8 cellular contexts compared by ENCODE assay signal in the genomic region with DNA sequence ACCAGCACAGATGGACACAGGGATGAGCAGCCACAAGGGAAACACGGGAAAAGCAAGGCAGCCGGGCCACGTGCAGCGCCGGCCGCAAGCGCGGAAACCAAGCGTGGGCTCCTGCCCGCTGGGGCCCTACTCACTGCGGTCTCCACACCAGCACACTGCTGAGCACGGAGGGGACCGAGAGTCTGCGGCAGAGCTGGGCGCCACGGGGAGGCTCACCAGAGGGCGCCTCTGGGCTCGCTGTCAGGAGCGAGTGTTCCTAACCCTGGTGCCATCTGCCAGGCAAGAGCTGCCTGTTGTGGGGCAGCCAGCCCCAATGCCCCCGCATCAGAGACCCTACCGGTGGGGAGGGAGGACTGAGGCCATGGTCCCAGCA. TPM values are rescaled to one million over a fixed set of nuclear protein-coding genes. Genes with fewer than 3 reads are reported as not detected.
DNase-seq lines count a peak whose midpoint lies in the region; ATAC-seq, FAIRE-seq and TF ChIP-seq lines count a peak whose summit lies in the region.

No MANE protein-coding gene starts in this region.

- peak; percentile 34 for DNase-seq in SIG-M5 treated with dmso at 0.1 percent for 504 hours (lab: John Stamatoyannopoulos, UW; ENCODE audit: unreplicated experiment)
- no peak for DNase-seq in SIG-M5 (lab: John Stamatoyannopoulos, UW)
- DNase-seq in HT-29 (ENCODE audit: low spot score), result peak; percentile 29
- DNase-seq in activated CD4-positive, CD25-positive, alpha-beta regulatory T cell treated with anti-CD3 and anti-CD28 coated beads, Interleukin-2, amount 50 U/mL, for 16 hours (ENCODE audit: low read depth, low spot score), result peak; percentile 36
- peak; percentile 59 for DNase-seq in bronchial epithelial cell (ENCODE audit: low read depth)
- DNase-seq in right lobe of liver, result peak in 1 of 3 donors; percentile 54
- peak; percentile 59 to 80 (median 69) for DNase-seq in stimulated activated CD4-positive, alpha-beta T cell treated with anti-CD3 and anti-CD28 coated beads, TNF-alpha, amount 100 ng/mL, for 24 hours (ENCODE audit: low read depth in 3 of 3)
- no peak for DNase-seq in NCI-H1417 (lab: John Stamatoyannopoulos, UW)

- no CpG with 5 or more reads among the region's 21 CpGs for WGBS in right lobe of liver (ENCODE audit: insufficient coverage, low coverage, low lambda C conversion rate, missing lambda C conversion rate)

- FAIRE-seq in bronchial epithelial cell (lab: Jason Lieb, UNC), result no peak

- peak; percentile 90 for TF ChIP-seq CTCF in bronchial epithelial cell (IDR thresholded peaks at IDR 0.05; ENCODE audit: insufficient read depth, low read length, severe bottlenecking)
- TF ChIP-seq CTCF in right lobe of liver (IDR thresholded peaks at IDR 0.05), result peak; percentile 22 to 34 (median 30)

- TF ChIP-seq POLR2A in right lobe of liver (IDR thresholded peaks at IDR 0.05), result no peak

- no peaks in the 10 kb centered on the region for H3K27me3 ChIP-seq in bronchial epithelial cell (ENCODE audit: control insufficient read depth, insufficient read depth, low read length)
- no peaks in the 10 kb centered on the region for H3K27me3 ChIP-seq in right lobe of liver

- peaks cover 37% of the 10 kb centered on the region for H3K36me3 ChIP-seq in bronchial epithelial cell (ENCODE audit: control insufficient read depth, insufficient read depth, low read length)
- H3K36me3 ChIP-seq in right lobe of liver, result peaks cover 0 to 15% (median 5%) of the 10 kb centered on the region in 4 donors

- ATAC-seq in right lobe of liver, result peak; percentile 24 to 58 (median 48)

- peak overlapping the region in 2 of 3 donors; percentile 37 to 58 for H3K27ac ChIP-seq in right lobe of liver

- H3K4me3 ChIP-seq in bronchial epithelial cell (ENCODE audit: low read depth, low read length) (peak overlapping the region; percentile 16), right lobe of liver (no peak overlapping the region)

- H3K4me1 ChIP-seq in right lobe of liver, result peaks cover 0 to 37% (median 8%) of the 10 kb centered on the region in 4 donors

- H3K9me3 ChIP-seq in right lobe of liver, result no peaks in the 10 kb centered on the region

- intact Hi-C loops in right lobe of liver (cut with DNase I), result no loop called here

RNA-seq across cellular contexts. Expression of gene MPND, which starts 26.5 kb away (rescaled TPM):
- total RNA-seq in HT-29 (2014; rRNA removed; shearing (Covaris generic)), result 9.4 and 18.6 TPM in 2 replicates
- 3.7 and 6.4 TPM in 2 replicates for total RNA-seq in bronchial epithelial cell
- total RNA-seq in right lobe of liver, result 10 to 100 TPM in 5 of 6 experiments, 1 to 10 TPM in 1; 6.4 to 21.7 (median 19.6) TPM

RNA-seq across cellular contexts. Expression of gene SH3GL1, which starts 30.5 kb away (rescaled TPM):
- total RNA-seq in HT-29 (2014; rRNA removed; shearing (Covaris generic)), result 43.5 and 55.5 TPM in 2 replicates
- 23.4 and 55.3 TPM in 2 replicates for total RNA-seq in bronchial epithelial cell
- 10 to 100 TPM; 22.6 to 47.7 (median 25.2) TPM for total RNA-seq in right lobe of liver

RNA-seq across cellular contexts. Expression of gene STAP2, which starts 31.2 kb away (rescaled TPM):
- 69.6 and 74.4 TPM in 2 replicates for total RNA-seq in HT-29 (2014; rRNA removed; shearing (Covaris generic))
- total RNA-seq in bronchial epithelial cell, result 83.2 and 132 TPM in 2 replicates
- 10 to 100 TPM; 21.4 to 51.5 (median 43.0) TPM for total RNA-seq in right lobe of liver

RNA-seq across cellular contexts. Expression of gene CHAF1A, which starts 32.6 kb away (rescaled TPM):
- 49.7 and 63.7 TPM in 2 replicates for total RNA-seq in HT-29 (2014; rRNA removed; shearing (Covaris generic))
- total RNA-seq in bronchial epithelial cell, result 3.7 and 7.9 TPM in 2 replicates
- total RNA-seq in right lobe of liver, result 1 to 10 TPM; 3.1 to 9.2 (median 3.5) TPM

Comparison
In these comparisons a context has a peak if more than half of its experiments do, and no peak if none do; other contexts are left out.
1. DNase-seq: peak in SIG-M5 treated with dmso at 0.1 percent for 504 hours (single experiment), HT-29 (single experiment), activated CD4-positive, CD25-positive, alpha-beta regulatory T cell treated with anti-CD3 and anti-CD28 coated beads, Interleukin-2, amount 50 U/mL, for 16 hours (single experiment), bronchial epithelial cell (single experiment) and stimulated activated CD4-positive, alpha-beta T cell treated with anti-CD3 and anti-CD28 coated beads, TNF-alpha, amount 100 ng/mL, for 24 hours (3 of 3); none in SIG-M5 (single experiment) and NCI-H1417 (0 of 3).